20 cellular contexts compared by ENCODE assay signal in the genomic region with DNA sequence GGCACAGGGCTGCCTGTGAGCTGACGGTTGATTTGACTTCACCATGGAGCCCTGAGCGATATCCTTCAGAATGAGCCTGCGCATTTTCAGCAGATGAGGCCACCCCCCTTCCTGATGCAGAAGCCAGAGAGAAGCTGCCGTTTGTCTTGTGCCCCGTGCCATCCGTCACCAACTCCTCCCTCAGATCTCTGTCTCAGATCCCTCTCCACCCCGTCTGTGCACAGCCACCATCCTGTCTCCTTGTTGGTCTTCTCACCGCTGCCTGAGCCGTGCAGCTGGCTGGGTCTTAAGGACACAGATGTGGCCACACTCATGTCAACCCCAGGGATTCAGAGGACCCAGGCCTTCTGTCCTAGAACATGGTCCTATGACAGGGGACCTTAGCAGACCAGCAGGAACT.
"Had no signal": no experiment of that assay in that cellular context is flagged by ENCODE, and none has a peak within 500 bp of the region (broad histone marks: within the 10 kb centered on the region; RNA-seq: fewer than 3 reads in every experiment).

No MANE protein-coding gene starts in this region.

- H3K27ac ChIP-seq: brain microvascular endothelial cell, colonic mucosa, neutrophil, thoracic aorta, upper lobe of left lung had no signal

- ATAC-seq: activated CD8-positive, alpha-beta T cell treated with anti-CD3 and anti-CD28 coated beads for 36 hours; activated T-helper 17 cell treated with anti-CD3 and anti-CD28 coated beads, Interleukin-2, amount 50 U/mL, for 72 hours; left lobe of liver; mucosa of descending colon had no signal

- H3K9me3 ChIP-seq: colonic mucosa, mucosa of descending colon, neutrophil, thoracic aorta, upper lobe of left lung had no signal

- H3K4me3 ChIP-seq: colonic mucosa, mucosa of descending colon, thoracic aorta, upper lobe of left lung had no signal

- DNase-seq: activated CD4-positive, alpha-beta T cell treated with anti-CD3 and anti-CD28 coated beads, Interleukin-2, amount 10 ng/mL, durations not matched to agents 24 days and 14 days; activated CD8-positive, alpha-beta T cell treated with anti-CD3 and anti-CD28 coated beads for 36 hours; activated naive CD4-positive, alpha-beta T cell; activated T-cell treated with anti-CD3 and anti-CD28 coated beads, Interleukin-2, amount 50 U/mL, for 1 hour; brain microvascular endothelial cell; central memory CD4-positive, alpha-beta T cell; colonic mucosa; naive B cell; retina; stimulated activated CD4-positive, alpha-beta T cell treated with anti-CD3 and anti-CD28 coated beads, Interleukin-2, amount 100 ng/mL, for 24 hours; SW 1271; T-helper 2 cell had no signal

- FAIRE-seq: frontal cortex, keratinocyte had no signal

- H3K27me3 ChIP-seq: brain microvascular endothelial cell, colonic mucosa, neutrophil, upper lobe of left lung had no signal

- H3K27ac Mint-ChIP-seq: activated CD4-positive, alpha-beta T cell treated with anti-CD3 and anti-CD28 coated beads, Interleukin-2, amount 10 ng/mL, durations not matched to agents 24 days and 14 days; activated CD8-positive, alpha-beta T cell treated with anti-CD3 and anti-CD28 coated beads for 36 hours; activated T-helper 17 cell treated with anti-CD3 and anti-CD28 coated beads, Interleukin-2, amount 50 U/mL, for 72 hours had no signal

- H3K4me1 ChIP-seq: colonic mucosa, upper lobe of left lung had no signal

- H3K9me3 Mint-ChIP-seq: activated CD4-positive, alpha-beta T cell treated with anti-CD3 and anti-CD28 coated beads, Interleukin-2, amount 10 ng/mL, durations not matched to agents 24 days and 14 days; activated CD8-positive, alpha-beta T cell treated with anti-CD3 and anti-CD28 coated beads for 36 hours; activated T-helper 17 cell treated with anti-CD3 and anti-CD28 coated beads, Interleukin-2, amount 50 U/mL, for 72 hours; naive B cell had no signal

- H3K27me3 Mint-ChIP-seq: activated CD4-positive, alpha-beta T cell treated with anti-CD3 and anti-CD28 coated beads, Interleukin-2, amount 10 ng/mL, durations not matched to agents 24 days and 14 days; activated CD8-positive, alpha-beta T cell treated with anti-CD3 and anti-CD28 coated beads for 36 hours; activated T-helper 17 cell treated with anti-CD3 and anti-CD28 coated beads, Interleukin-2, amount 50 U/mL, for 72 hours; naive B cell had no signal

- H3K36me3 ChIP-seq: brain microvascular endothelial cell, colonic mucosa had no signal

- H3K4me3 Mint-ChIP-seq: activated CD4-positive, alpha-beta T cell treated with anti-CD3 and anti-CD28 coated beads, Interleukin-2, amount 10 ng/mL, durations not matched to agents 24 days and 14 days; activated CD8-positive, alpha-beta T cell treated with anti-CD3 and anti-CD28 coated beads for 36 hours; activated T-helper 17 cell treated with anti-CD3 and anti-CD28 coated beads, Interleukin-2, amount 50 U/mL, for 72 hours had no signal
